Comparison of ENCODE assay signal across 8 cellular contexts in the genomic region with DNA sequence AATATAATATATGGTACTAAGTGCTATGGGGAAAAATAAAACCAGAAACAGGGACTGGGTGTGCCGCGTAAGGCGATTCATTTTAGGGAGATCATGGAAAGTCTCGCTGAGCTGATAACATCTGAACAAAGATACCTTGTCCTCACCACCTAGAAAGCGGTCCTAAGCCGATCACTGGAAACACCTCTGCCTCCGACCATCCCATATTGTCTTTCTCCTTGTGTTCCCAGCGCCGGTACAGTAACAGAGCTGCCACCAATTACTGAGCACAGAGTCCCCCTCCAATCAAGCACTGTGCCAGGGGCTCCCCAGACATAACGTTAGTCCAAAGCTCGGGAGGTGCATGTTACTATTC. TPM values are rescaled to one million over a fixed set of nuclear protein-coding genes. Genes with fewer than 3 reads are reported as not detected.
DNase-seq lines count a peak whose midpoint lies in the region; ATAC-seq and TF ChIP-seq lines count a peak whose summit lies in the region.

No MANE protein-coding gene starts in this region.

- intact Hi-C loops in adrenal gland (cut with DNase I), result no loop called here

- H3K4me3 ChIP-seq in adrenal gland (peak overlapping the region; percentile 26 to 83 (median 63)), thoracic aorta (peak overlapping the region; percentile 96)

- H3K27me3 ChIP-seq in adrenal gland, result no peaks in the 10 kb centered on the region
- no peaks in the 10 kb centered on the region for H3K27me3 ChIP-seq in layer of hippocampus (ENCODE audit: control insufficient read depth, insufficient read depth, low read length)
- H3K27me3 ChIP-seq in thoracic aorta (replicated peaks; ENCODE audit: insufficient read depth), result no peaks in the 10 kb centered on the region

- H3K36me3 ChIP-seq in adrenal gland (replicated peaks in 1 of 2) (no peaks in the 10 kb centered on the region), thoracic aorta (no peaks in the 10 kb centered on the region)

- H3K4me1 ChIP-seq in adrenal gland (replicated peaks in 1 of 2) (peaks cover 0 to 12% of the 10 kb centered on the region in 2 donors), thoracic aorta (ENCODE audit: control insufficient read depth in 1 of 2, low read depth in 2 of 2) (peaks cover 0 to 3% of the 10 kb centered on the region in 2 donors)

- no peak for DNase-seq in adrenal gland
- DNase-seq in thoracic aorta (ENCODE audit: low spot score), result no peak
- no peak for DNase-seq in retina
- DNase-seq in SKM-1 (lab: John Stamatoyannopoulos, UW; ENCODE audit: unreplicated experiment), result no peak

- no peaks in the 10 kb centered on the region for H3K9me3 ChIP-seq in adrenal gland (replicated peaks in 1 of 3)
- H3K9me3 ChIP-seq in thoracic aorta, result peaks cover 3% of the 10 kb centered on the region

- no peak for TF ChIP-seq CTCF in adrenal gland (IDR thresholded peaks at IDR 0.05)
- TF ChIP-seq CTCF in thoracic aorta (IDR thresholded peaks at IDR 0.05), result no peak

- ATAC-seq in GM18870 (IDR thresholded peaks at IDR 0.05; ENCODE audit: unreplicated experiment), result peak; percentile 25
- ATAC-seq in HG03432 (IDR thresholded peaks at IDR 0.05; ENCODE audit: unreplicated experiment), result peak; percentile 27
- ATAC-seq in thoracic aorta (ENCODE audit: insufficient number of reproducible peaks, low FRiP score, low read depth), result no peak
- no peak for ATAC-seq in HG02885 (IDR thresholded peaks at IDR 0.05; ENCODE audit: poor library complexity, unreplicated experiment)

- no peak for TF ChIP-seq POLR2A in adrenal gland (IDR thresholded peaks at IDR 0.05)

- 14 to 23% (median 22%) methylated on average over 9 to 11 of the region's 11 CpGs for WGBS in adrenal gland, 4 donors

- H3K27ac ChIP-seq in adrenal gland (peak overlapping the region in 2 of 5 donors; percentile 58 to 60), layer of hippocampus (ENCODE audit: low read depth, low read length) (peak overlapping the region; percentile 64), thoracic aorta (no peak overlapping the region)

RNA-seq across cellular contexts. Expression of gene CCDC112, which starts 0.7 kb away (rescaled TPM):
- total RNA-seq in adrenal gland (1 to 10 TPM; 1.6 to 5.4 (median 3.9) TPM), thoracic aorta (10 to 100 TPM in 1 of 2 donors, 1 to 10 TPM in 1; 8.4 to 11.1 TPM)
- 10 to 100 TPM in 1 of 3 donors, 1 to 10 TPM in 2; 3.0 to 10.1 (median 6.8) TPM for polyA plus RNA-seq in adrenal gland

RNA-seq across cellular contexts. Expression of gene PGGT1B, which starts 33.1 kb away (rescaled TPM):
- total RNA-seq in adrenal gland (10 to 100 TPM in 6 of 8 donors, 1 to 10 TPM in 2; 5.9 to 61.4 (median 36.6) TPM), thoracic aorta (10 to 100 TPM in 1 of 2 donors, 1 to 10 TPM in 1; 7.3 to 16.6 TPM)
- 10 to 100 TPM in 1 of 3 donors, 1 to 10 TPM in 2; 2.6 to 35.8 (median 4.2) TPM for polyA plus RNA-seq in adrenal gland

Comparison
In these comparisons a context has a peak if more than half of its experiments do, and no peak if none do; other contexts are left out.
1. ATAC-seq: peak in GM18870 (single experiment) and HG03432 (single experiment); none in thoracic aorta (single experiment) and HG02885 (single experiment).